In the genomic region with DNA sequence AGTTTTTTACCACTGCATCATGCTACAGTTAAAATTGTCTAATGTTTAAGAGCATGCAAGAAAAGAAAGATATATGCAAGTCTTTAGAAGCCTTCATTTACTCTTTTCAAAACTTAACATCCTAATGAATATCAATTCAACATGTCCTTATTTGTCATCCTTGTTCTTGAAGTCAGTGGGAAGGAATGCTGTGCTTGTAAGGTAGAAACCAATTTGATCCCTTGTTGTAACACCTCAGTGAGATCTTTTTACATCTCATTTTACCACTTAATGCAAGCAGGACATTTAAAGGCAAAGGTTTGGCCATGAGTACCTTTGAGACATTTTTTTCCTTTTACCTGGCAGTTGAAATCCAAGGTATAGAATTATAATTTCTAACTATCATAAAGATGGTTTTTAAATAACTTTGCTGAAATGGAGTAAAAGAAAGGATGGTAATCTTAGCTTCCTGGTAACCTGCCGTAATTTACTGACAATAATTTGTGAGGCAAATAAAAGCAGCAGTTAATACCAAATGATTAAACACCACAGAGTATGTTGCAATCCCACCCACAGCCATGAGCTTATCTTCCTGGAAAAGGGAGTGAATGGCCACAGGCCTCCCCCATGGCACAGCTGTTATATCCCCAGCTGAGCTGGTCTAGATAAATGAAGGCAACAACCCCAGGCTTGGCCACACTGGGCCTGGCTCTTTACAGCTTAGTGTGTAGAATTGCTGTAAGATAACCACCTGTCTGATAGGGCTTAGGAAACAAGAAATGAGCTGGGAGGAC, we compare ENCODE assay signal across 11 cellular contexts. TPM values are rescaled to one million over a fixed set of nuclear protein-coding genes. Genes with fewer than 3 reads are reported as not detected.
DNase-seq lines count a peak whose midpoint lies in the region; FAIRE-seq and TF ChIP-seq lines count a peak whose summit lies in the region.
"Had no signal": no experiment of that assay in that cellular context is flagged by ENCODE, and none has a peak within 500 bp of the region (broad histone marks: within the 10 kb centered on the region; RNA-seq: fewer than 3 reads in every experiment).

No MANE protein-coding gene starts in this region.

- no peaks in the 10 kb centered on the region for H3K36me3 ChIP-seq in A673 (ENCODE audit: insufficient read depth, low read length, poor library complexity, severe bottlenecking)
- no peaks in the 10 kb centered on the region for H3K36me3 ChIP-seq in HUES64 (ENCODE audit: insufficient read depth, low read length)
- no peaks in the 10 kb centered on the region for H3K36me3 ChIP-seq in adrenal gland (replicated peaks in 1 of 2)

- TF ChIP-seq POLR2A in adrenal gland (IDR thresholded peaks at IDR 0.05): no peak

- peak; percentile 41 for FAIRE-seq in islet of Langerhans (lab: Jason Lieb, UNC)

- H3K27me3 ChIP-seq in A673 (replicated peaks; ENCODE audit: insufficient read depth, low read depth, low read length, poor library complexity) (no peaks in the 10 kb centered on the region), HUES64 (ENCODE audit: insufficient read depth, low read length) (no peaks in the 10 kb centered on the region), adrenal gland (no peaks in the 10 kb centered on the region)

- DNase-seq in A673 (ENCODE audit: low spot score): peak; percentile 45
- peak in 6 of 7 donors; percentile 61 to 85 (median 68) for DNase-seq in adrenal gland
- no peak for DNase-seq in activated CD4-positive, alpha-beta T cell treated with anti-CD3 and anti-CD28 coated beads, Interleukin-2, amount 50 U/mL, for 4 hours
- DNase-seq in SW 1271 (lab: John Stamatoyannopoulos, UW): no peak
- no peak for DNase-seq in activated effector memory CD4-positive, alpha-beta T cell treated with Interleukin-2 at 50 U/mL for 16 hours
- DNase-seq in activated CD4-positive, alpha-beta memory T cell treated with anti-CD3 and anti-CD28 coated beads for 36 hours: no peak
- DNase-seq: SHP77; stimulated activated CD4-positive, alpha-beta T cell treated with anti-CD3 and anti-CD28 coated beads, Interleukin-1b, Interleukin-23, amount 100 ng/mL, for 48 hours had no signal

- CTCF ChIA-PET in A673 (lab: Charles Lee): interaction anchor here (0.5 kb wide), 1 partner anchor 16 kb away, joined by 4 read pairs; no protein-coding TSS in a partner anchor
- CTCF ChIA-PET in activated CD4-positive, alpha-beta memory T cell treated with anti-CD3 and anti-CD28 coated beads for 36 hours (lab: Charles Lee): no interaction called here

- no TSS peak for BruUV-seq in A673 (replicated peaks; lab: Mats Ljungman, UMichigan)

- no peak overlapping the region for H3K27ac ChIP-seq in A673 (ENCODE audit: low read depth, low read length, poor library complexity, severe bottlenecking)
- peak overlapping the region; percentile 50; the same call in 1 of the 2 replicates for H3K27ac ChIP-seq in HUES64 (ENCODE audit: low read depth, low read length)
- H3K27ac ChIP-seq in adrenal gland: no peak overlapping the region

- peaks cover 5% of the 10 kb centered on the region for H3K4me1 ChIP-seq in A673 (ENCODE audit: insufficient read depth, low read length, poor library complexity, severe bottlenecking)
- peaks cover 19% of the 10 kb centered on the region for H3K4me1 ChIP-seq in HUES64 (ENCODE audit: insufficient read depth, low read length)
- peaks cover 7 to 8% of the 10 kb centered on the region in 2 donors for H3K4me1 ChIP-seq in adrenal gland (replicated peaks in 1 of 2)

- TF ChIP-seq CTCF in A673 (conservative IDR thresholded peaks at IDR 0.05; ENCODE audit: low read depth, low read length): no peak
- no peak for TF ChIP-seq CTCF in adrenal gland (IDR thresholded peaks at IDR 0.05)

- no peak overlapping the region for H3K27ac Mint-ChIP-seq in activated CD4-positive, alpha-beta memory T cell treated with anti-CD3 and anti-CD28 coated beads for 36 hours
- H3K27ac Mint-ChIP-seq: dendritic cell treated with granulocyte-macrophage colony-stimulating factor and Interleukin-4, amounts not matched to agents 40 ng/mL and 50 ng/mL, for 4 days had no signal

- H3K9me3 Mint-ChIP-seq in activated CD4-positive, alpha-beta memory T cell treated with anti-CD3 and anti-CD28 coated beads for 36 hours: no peaks in the 10 kb centered on the region
- H3K9me3 Mint-ChIP-seq: dendritic cell treated with granulocyte-macrophage colony-stimulating factor and Interleukin-4, amounts not matched to agents 40 ng/mL and 50 ng/mL, for 4 days had no signal

- 83% methylated on average over 1 of the region's 1 CpG for WGBS in HUES64
- 34 to 50% (median 44%) methylated on average over 1 of the region's 1 CpG for WGBS in adrenal gland, 4 donors

- no peaks in the 10 kb centered on the region for H3K36me3 Mint-ChIP-seq in activated CD4-positive, alpha-beta memory T cell treated with anti-CD3 and anti-CD28 coated beads for 36 hours

- H3K9me3 ChIP-seq in A673 (ENCODE audit: low read depth, low read length, poor library complexity, severe bottlenecking) (no peaks in the 10 kb centered on the region), HUES64 (ENCODE audit: insufficient read depth, low read depth, low read length) (no peaks in the 10 kb centered on the region), adrenal gland (replicated peaks in 1 of 3) (no peaks in the 10 kb centered on the region)

- POLR2A ChIA-PET in A673 (lab: Charles Lee; ENCODE audit: low non-redundant PET): no interaction called here
- POLR2A ChIA-PET in activated CD4-positive, alpha-beta memory T cell treated with anti-CD3 and anti-CD28 coated beads for 36 hours (lab: Charles Lee): no interaction called here

- no peak overlapping the region for H3K4me3 ChIP-seq in A673 (ENCODE audit: low read depth, low read length, poor library complexity, severe bottlenecking)
- no peak overlapping the region for H3K4me3 ChIP-seq in HUES64 (ENCODE audit: low read length)
- H3K4me3 ChIP-seq in adrenal gland: no peak overlapping the region

- peaks cover 10% of the 10 kb centered on the region for H3K4me1 Mint-ChIP-seq in activated CD4-positive, alpha-beta memory T cell treated with anti-CD3 and anti-CD28 coated beads for 36 hours (ENCODE audit: low read depth)

- intact Hi-C loops in A673 (cut with micrococcal nuclease; ENCODE audit: unreplicated experiment) (no loop called here), adrenal gland (cut with DNase I) (no loop called here)
- intact Hi-C loops in activated CD4-positive, alpha-beta memory T cell treated with anti-CD3 and anti-CD28 coated beads for 36 hours (cut with micrococcal nuclease): no loop called here

- no peak overlapping the region for H3K9ac ChIP-seq in HUES64 (ENCODE audit: low read depth, low read length)

- no peak overlapping the region for H3K4me3 Mint-ChIP-seq in activated CD4-positive, alpha-beta memory T cell treated with anti-CD3 and anti-CD28 coated beads for 36 hours
- H3K4me3 Mint-ChIP-seq: dendritic cell treated with granulocyte-macrophage colony-stimulating factor and Interleukin-4, amounts not matched to agents 40 ng/mL and 50 ng/mL, for 4 days had no signal

- no peaks in the 10 kb centered on the region for H3K27me3 Mint-ChIP-seq in activated CD4-positive, alpha-beta memory T cell treated with anti-CD3 and anti-CD28 coated beads for 36 hours
- H3K27me3 Mint-ChIP-seq: dendritic cell treated with granulocyte-macrophage colony-stimulating factor and Interleukin-4, amounts not matched to agents 40 ng/mL and 50 ng/mL, for 4 days had no signal

RNA-seq across cellular contexts. Expression of a gene that starts 33.2 kb away (rescaled TPM):
- 40.2 and 44.2 TPM in 2 replicates for total RNA-seq in A673 (2021)
- 25.1 TPM for polyA plus RNA-seq in HUES64 (2013, experiment 1 of 2)
- 29.7 TPM for polyA plus RNA-seq in HUES64 (2013, experiment 2 of 2)
- 10 to 100 TPM; 17.1 to 48.2 (median 39.1) TPM for total RNA-seq in adrenal gland
- 10 to 100 TPM; 11.0 to 34.3 (median 12.4) TPM for polyA plus RNA-seq in adrenal gland
- total RNA-seq in activated CD4-positive, alpha-beta memory T cell treated with anti-CD3 and anti-CD28 coated beads for 36 hours: 10 to 100 TPM; 17.4 to 19.4 TPM

RNA-seq across cellular contexts. Expression of a gene that starts 33.9 kb away (rescaled TPM):
- 8.3 and 8.6 TPM in 2 replicates for total RNA-seq in A673 (2021)
- polyA plus RNA-seq in HUES64 (2013, experiment 1 of 2): 9.5 TPM
- polyA plus RNA-seq in HUES64 (2013, experiment 2 of 2): 8.7 TPM
- total RNA-seq in adrenal gland: 10 to 100 TPM in 2 of 8 donors, 1 to 10 TPM in 6; 4.4 to 20.6 (median 7.3) TPM
- polyA plus RNA-seq in adrenal gland: 1 to 10 TPM; 4.6 to 9.7 (median 5.8) TPM
- 1 to 10 TPM; 3.9 to 5.9 TPM for total RNA-seq in activated CD4-positive, alpha-beta memory T cell treated with anti-CD3 and anti-CD28 coated beads for 36 hours

Comparison
In these comparisons a context has a peak if more than half of its experiments do, and no peak if none do; other contexts are left out.
1. DNase-seq: peak in A673 (single experiment) and adrenal gland (6 of 7); none in activated CD4-positive, alpha-beta T cell treated with anti-CD3 and anti-CD28 coated beads, Interleukin-2, amount 50 U/mL, for 4 hours (0 of 2), SW 1271 (0 of 2), activated effector memory CD4-positive, alpha-beta T cell treated with Interleukin-2 at 50 U/mL for 16 hours (single experiment) and activated CD4-positive, alpha-beta memory T cell treated with anti-CD3 and anti-CD28 coated beads for 36 hours (single experiment).